ENCODE assay signal across 8 cellular contexts in the genomic region with DNA sequence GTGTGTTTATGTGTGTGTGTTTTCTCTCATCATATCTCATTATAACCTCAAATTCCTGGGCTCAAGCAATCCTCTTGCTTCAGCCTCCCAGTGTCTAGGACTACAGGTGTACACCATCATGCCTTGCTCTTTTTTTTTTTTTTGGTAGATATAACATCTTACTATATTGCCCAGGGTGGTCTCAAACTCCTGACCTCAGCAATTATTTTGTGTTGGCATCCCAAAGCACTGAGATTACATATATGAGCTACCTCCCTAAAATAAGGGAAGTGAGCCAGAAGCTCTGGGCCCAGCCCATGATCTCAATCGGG. TPM values are rescaled to one million over a fixed set of nuclear protein-coding genes. Genes with fewer than 3 reads are reported as not detected.
A peak's percentile ranks its signal among the peaks of the same experiment; 100 is the strongest.
DNase-seq lines count a peak whose midpoint lies in the region; ATAC-seq and TF ChIP-seq lines count a peak whose summit lies in the region.

No MANE protein-coding gene starts in this region.

- no peaks in the 10 kb centered on the region for H4K20me1 ChIP-seq in fibroblast of lung (ENCODE audit: control insufficient read depth, extremely low read depth, insufficient read depth, low read length)

- peak overlapping the region; percentile 81 for H3K4me2 ChIP-seq in fibroblast of lung (ENCODE audit: extremely low read depth, insufficient read depth, low read length)

- peaks cover 28% of the 10 kb centered on the region for H3K79me2 ChIP-seq in fibroblast of lung (ENCODE audit: control insufficient read depth, insufficient read depth, low read length)

- 6% methylated on average over 1 of the region's 1 CpG for WGBS in prostate gland

- H2AFZ ChIP-seq in fibroblast of lung (ENCODE audit: low read length) = peak overlapping the region; percentile 92

- no peak for TF ChIP-seq POLR2A in prostate gland (IDR thresholded peaks at IDR 0.05)

- H3K4me3 ChIP-seq in fibroblast of lung (replicated peaks in 1 of 4; ENCODE audit: control extremely low read depth in 1 of 4, insufficient read depth in 1 of 4, low read depth in 3 of 4, low read length in 4 of 4) (peak overlapping the region; percentile 68 to 96 (median 95)), prostate gland (peak overlapping the region; percentile 72 to 84)

- DNase-seq in RWPE1 (ENCODE audit: low spot score) (no peak), fibroblast of lung (ENCODE audit: low read depth in 2 of 2) (no peak), prostate gland (ENCODE audit: low spot score) (no peak), NCI-H2227 treated with DMSO at 0.1 percent for 48 hours (lab: John Stamatoyannopoulos, UW) (no peak), middle frontal gyrus (ENCODE audit: extremely low spot score, low spot score) (no peak), NCI-H345 (lab: John Stamatoyannopoulos, UW) (no peak), NCI-H146 treated with DMSO at 0.1 percent for 48 hours (lab: John Stamatoyannopoulos, UW; ENCODE audit: unreplicated experiment) (no peak)

- POLR2A ChIA-PET in RWPE1 (lab: Yijun Ruan, JAX; ENCODE audit: low non-redundant PET) = interaction anchor here (0.6 kb wide), 3 partner anchors 18 to 685 kb away, joined by 3 read pairs; no protein-coding TSS in a partner anchor

- peak overlapping the region; percentile 74 for H3K27ac ChIP-seq in RWPE1
- H3K27ac ChIP-seq in fibroblast of lung (ENCODE audit: insufficient read depth, low read length) = peak overlapping the region; percentile 83
- H3K27ac ChIP-seq in prostate gland = peak overlapping the region; percentile 72 to 88

- H3K27me3 ChIP-seq in fibroblast of lung (ENCODE audit: control insufficient read depth, insufficient read depth, low read length) (peaks cover 2% of the 10 kb centered on the region), prostate gland (replicated peaks; ENCODE audit: insufficient read depth) (no peaks in the 10 kb centered on the region)

- CTCF ChIA-PET in RWPE1 (lab: Yijun Ruan, JAX) = no interaction called here

- peak overlapping the region; percentile 96 for H3K9ac ChIP-seq in fibroblast of lung (ENCODE audit: insufficient read depth, low read length)

- H3K4me1 ChIP-seq in fibroblast of lung (ENCODE audit: control insufficient read depth, extremely low read depth, insufficient read depth, low read length) (no peaks in the 10 kb centered on the region), prostate gland (replicated peaks) (peaks cover 7% of the 10 kb centered on the region)

- ATAC-seq in GM18511 (IDR thresholded peaks at IDR 0.05; ENCODE audit: unreplicated experiment) = peak; percentile 3

- H3K9me3 ChIP-seq in fibroblast of lung (ENCODE audit: control insufficient read depth, insufficient read depth, low read depth, low read length) (no peaks in the 10 kb centered on the region), prostate gland (no peaks in the 10 kb centered on the region)

- intact Hi-C loops in prostate gland (cut with DNase I) = no loop called here

- TF ChIP-seq CTCF in RWPE1 (conservative IDR thresholded peaks at IDR 0.05; ENCODE audit: low read depth) (no peak), fibroblast of lung (conservative IDR thresholded peaks at IDR 0.05 in 1 of 2, IDR thresholded peaks at IDR 0.05 in 1 of 2; ENCODE audit: low read depth in 1 of 2, low read length in 2 of 2) (no peak), prostate gland (IDR thresholded peaks at IDR 0.05) (no peak)

- H3K36me3 ChIP-seq in fibroblast of lung (ENCODE audit: control insufficient read depth, insufficient read depth, low read length) = peaks cover 3% of the 10 kb centered on the region
- H3K36me3 ChIP-seq in prostate gland = peaks cover 3 to 14% of the 10 kb centered on the region in 2 donors

RNA-seq across cellular contexts. Expression of gene ZNF543, which starts 0.4 kb away (rescaled TPM):
- total RNA-seq in fibroblast of lung (10.5 and 12.9 TPM in 2 replicates), prostate gland (10 to 100 TPM; 10.8 to 15.3 TPM)
- 2.8 and 3.0 TPM in 2 replicates for polyA plus RNA-seq in fibroblast of lung
- 1.5 TPM in 2 replicates for polyA plus RNA-seq in fibroblast of lung (2012)
- polyA minus RNA-seq in fibroblast of lung (ENCODE audit: low replicate concordance) = 2.4 and 4.1 TPM in 2 replicates

RNA-seq across cellular contexts. Expression of gene ZNF304, which starts 31.2 kb away (rescaled TPM):
- total RNA-seq in fibroblast of lung (11.6 and 13.7 TPM in 2 replicates), prostate gland (10 to 100 TPM; 11.9 to 13.2 TPM)
- 6.2 and 7.3 TPM in 2 replicates for polyA plus RNA-seq in fibroblast of lung
- polyA plus RNA-seq in fibroblast of lung (2012) = 4.8 and 5.3 TPM in 2 replicates
- polyA minus RNA-seq in fibroblast of lung (ENCODE audit: low replicate concordance) = 6.5 and 7.8 TPM in 2 replicates

RNA-seq across cellular contexts. Expression of gene ZNF460, which starts 39.5 kb away (rescaled TPM):
- total RNA-seq in fibroblast of lung (78.1 and 80.9 TPM in 2 replicates), prostate gland (10 to 100 TPM; 56.3 to 68.4 TPM)
- 7.2 and 13.1 TPM in 2 replicates for polyA plus RNA-seq in fibroblast of lung
- polyA plus RNA-seq in fibroblast of lung (2012) = 0.78 and 1.2 TPM in 2 replicates
- polyA minus RNA-seq in fibroblast of lung (ENCODE audit: low replicate concordance) = 46.1 and 81.1 TPM in 2 replicates

RNA-seq across cellular contexts. Expression of gene TRAPPC2B, which starts 43.5 kb away (rescaled TPM):
- 9.8 and 13.4 TPM in 2 replicates for total RNA-seq in fibroblast of lung
- polyA plus RNA-seq in fibroblast of lung = 14.0 and 16.5 TPM in 2 replicates
- polyA plus RNA-seq in fibroblast of lung (2012) = 15.5 and 17.8 TPM in 2 replicates
- 3.7 and 7.0 TPM in 2 replicates for polyA minus RNA-seq in fibroblast of lung (ENCODE audit: low replicate concordance)
- total RNA-seq in prostate gland = 10 to 100 TPM; 14.0 to 24.7 TPM

RNA-seq across cellular contexts. Expression of gene ZNF547, which starts 43.5 kb away (rescaled TPM):
- total RNA-seq in fibroblast of lung = 4.6 and 6.1 TPM in 2 replicates
- 1.8 and 2.7 TPM in 2 replicates for polyA plus RNA-seq in fibroblast of lung
- polyA plus RNA-seq in fibroblast of lung (2012) = 1.6 and 1.8 TPM in 2 replicates
- 3.0 TPM in 1 of 2 replicates, not detected in the other for polyA minus RNA-seq in fibroblast of lung (ENCODE audit: low replicate concordance)
- 1 to 10 TPM; 4.3 to 8.2 TPM for total RNA-seq in prostate gland
